Comparison of ENCODE assay signal across 17 cellular contexts in genomic region chr1:111199329-111199728, GRCh38. TPM values are rescaled to one million over a fixed set of nuclear protein-coding genes. Genes with fewer than 3 reads are reported as not detected.
DNase-seq lines count a peak whose midpoint lies in the region; ATAC-seq and TF ChIP-seq lines count a peak whose summit lies in the region.
"Had no signal": no experiment of that assay in that cellular context is flagged by ENCODE, and none has a peak within 500 bp of the region (broad histone marks: within the 10 kb centered on the region; RNA-seq: fewer than 3 reads in every experiment).

No MANE protein-coding gene starts in this region.

- no peak overlapping the region for H2AFZ ChIP-seq in neuronal stem cell (ENCODE audit: low read length)

- no CpG with 5 or more reads among the region's 3 CpGs for WGBS in neuronal stem cell (ENCODE audit: extremely low coverage in 2 of 2, insufficient read length in 2 of 2, insufficient replicate concordance in 1 of 2), 2 donors

- no peaks in the 10 kb centered on the region for H3K36me3 ChIP-seq in neuronal stem cell (replicated peaks in 1 of 2; ENCODE audit: control insufficient read depth in 2 of 2, insufficient read depth in 2 of 2, low read length in 2 of 2)

- H3K27ac ChIP-seq in HL-60 (replicated peaks) (peak overlapping the region; percentile 67), neuronal stem cell (replicated peaks; ENCODE audit: low read length) (no peak overlapping the region)
- H3K27ac ChIP-seq: SK-N-MC, testis had no signal

- H3K27me3 Mint-ChIP-seq in activated naive CD8-positive, alpha-beta T cell treated with anti-CD3 and anti-CD28 coated beads, Interleukin-2, amount 10 ng/mL, durations not matched to agents 7 days and 5 days = no peaks in the 10 kb centered on the region
- no peaks in the 10 kb centered on the region for H3K27me3 Mint-ChIP-seq in natural killer cell treated with Interleukin-12 subunit alpha and Interleukin-12 subunit beta and Interleukin-15 and Interleukin-18, amount 100 ng/mL, for 72 hours

- H3K27me3 ChIP-seq in HL-60 (ENCODE audit: insufficient read depth, poor library complexity, severe bottlenecking) = no peaks in the 10 kb centered on the region
- H3K27me3 ChIP-seq in neuronal stem cell (ENCODE audit: control insufficient read depth in 3 of 3, insufficient read depth in 3 of 3, low read depth in 1 of 3, low read length in 3 of 3) = peaks cover 0 to 9% (median 0%) of the 10 kb centered on the region in 3 experiments
- H3K27me3 ChIP-seq: testis had no signal

- H3K4me1 Mint-ChIP-seq in activated naive CD8-positive, alpha-beta T cell treated with anti-CD3 and anti-CD28 coated beads, Interleukin-2, amount 10 ng/mL, durations not matched to agents 7 days and 5 days = peaks cover 40% of the 10 kb centered on the region
- peaks cover 82 to 86% of the 10 kb centered on the region in 2 donors for H3K4me1 Mint-ChIP-seq in natural killer cell treated with Interleukin-12 subunit alpha and Interleukin-12 subunit beta and Interleukin-15 and Interleukin-18, amount 100 ng/mL, for 72 hours (ENCODE audit: low read depth in 2 of 2)

- DNase-seq in CD1c-positive myeloid dendritic cell (ENCODE audit: extremely low spot score) (peak; percentile 36), HL-60 (ENCODE audit: low read depth in 1 of 2, low spot score in 1 of 2) (no peak), neuronal stem cell (ENCODE audit: low spot score) (no peak), NK-92 (lab: John Stamatoyannopoulos, UW; ENCODE audit: unreplicated experiment) (no peak), NCI-H446 (lab: John Stamatoyannopoulos, UW) (no peak)
- no peak for DNase-seq in activated naive CD8-positive, alpha-beta T cell treated with anti-CD3 and anti-CD28 coated beads, Interleukin-2, amount 10 ng/mL, durations not matched to agents 7 days and 5 days
- DNase-seq in natural killer cell treated with Interleukin-12 subunit alpha and Interleukin-12 subunit beta and Interleukin-15 and Interleukin-18, amount 100 ng/mL, for 72 hours (ENCODE audit: low spot score) = no peak
- DNase-seq: Caco-2; foreskin fibroblast; NCI-H1417 treated with DMSO at 0.1 percent for 48 hours; NCI-H82; stimulated activated CD4-positive, alpha-beta T cell treated with anti-CD3 and anti-CD28 coated beads, Interleukin-4, amount 100 ng/mL, for 4 hours had no signal

- no peak overlapping the region for H4K91ac ChIP-seq in neuronal stem cell (ENCODE audit: low read depth, low read length, poor library complexity)

- H3K4me3 ChIP-seq in HL-60 (replicated peaks; ENCODE audit: insufficient read depth, low read length) = no peak overlapping the region
- H3K4me3 ChIP-seq in neuronal stem cell (ENCODE audit: low read length in 2 of 2) = no peak overlapping the region
- H3K4me3 ChIP-seq: SK-N-MC, testis had no signal

- no peak overlapping the region for H3K23ac ChIP-seq in neuronal stem cell (ENCODE audit: low read depth, low read length, poor library complexity)

- H3K4me2 ChIP-seq in neuronal stem cell (ENCODE audit: insufficient read depth, low read length, poor library complexity, severe bottlenecking) = no peak overlapping the region

- H2BK5ac ChIP-seq in neuronal stem cell (ENCODE audit: low read length) = no peak overlapping the region

- H3K14ac ChIP-seq in neuronal stem cell (ENCODE audit: low read length) = no peak overlapping the region

- H3K4me3 Mint-ChIP-seq in activated naive CD8-positive, alpha-beta T cell treated with anti-CD3 and anti-CD28 coated beads, Interleukin-2, amount 10 ng/mL, durations not matched to agents 7 days and 5 days = peak overlapping the region; percentile 98
- peak overlapping the region; percentile 98 for H3K4me3 Mint-ChIP-seq in natural killer cell treated with Interleukin-12 subunit alpha and Interleukin-12 subunit beta and Interleukin-15 and Interleukin-18, amount 100 ng/mL, for 72 hours

- H3K9me3 Mint-ChIP-seq in activated naive CD8-positive, alpha-beta T cell treated with anti-CD3 and anti-CD28 coated beads, Interleukin-2, amount 10 ng/mL, durations not matched to agents 7 days and 5 days = no peaks in the 10 kb centered on the region
- H3K9me3 Mint-ChIP-seq in natural killer cell treated with Interleukin-12 subunit alpha and Interleukin-12 subunit beta and Interleukin-15 and Interleukin-18, amount 100 ng/mL, for 72 hours = no peaks in the 10 kb centered on the region

- no peaks in the 10 kb centered on the region for H3K9me3 ChIP-seq in neuronal stem cell (replicated peaks in 1 of 2; ENCODE audit: control insufficient read depth in 2 of 2, insufficient read depth in 1 of 2, low read depth in 1 of 2, low read length in 2 of 2)
- H3K9me3 ChIP-seq: Caco-2, testis had no signal

- H3K18ac ChIP-seq in neuronal stem cell (ENCODE audit: low read length) = no peak overlapping the region

- no peak for TF ChIP-seq CTCF in HL-60 (IDR thresholded peaks at IDR 0.05; ENCODE audit: insufficient read depth, low read length)

- H3K79me1 ChIP-seq in neuronal stem cell (ENCODE audit: low read depth, low read length) = no peaks in the 10 kb centered on the region

- H2BK15ac ChIP-seq in neuronal stem cell (ENCODE audit: low read length) = no peak overlapping the region

- POLR2A ChIA-PET in activated naive CD8-positive, alpha-beta T cell treated with anti-CD3 and anti-CD28 coated beads, Interleukin-2, amount 10 ng/mL, durations not matched to agents 7 days and 5 days (lab: Charles Lee) = interaction anchor here (0.6 to 15.0 kb wide), 18 partner anchors 12 to 327 kb away, joined by 3 to 948 read pairs (median 6); partner anchors contain the start of genes ATP5PB, CD53, CEPT1 and CHI3L2

- H2BK120ac ChIP-seq in neuronal stem cell (ENCODE audit: low read depth, low read length) = no peak overlapping the region

- peak overlapping the region; percentile 97 for H3K27ac Mint-ChIP-seq in activated naive CD8-positive, alpha-beta T cell treated with anti-CD3 and anti-CD28 coated beads, Interleukin-2, amount 10 ng/mL, durations not matched to agents 7 days and 5 days
- H3K27ac Mint-ChIP-seq in natural killer cell treated with Interleukin-12 subunit alpha and Interleukin-12 subunit beta and Interleukin-15 and Interleukin-18, amount 100 ng/mL, for 72 hours = peak overlapping the region; percentile 94 to 99

- peaks cover 60% of the 10 kb centered on the region for H3K36me3 Mint-ChIP-seq in activated naive CD8-positive, alpha-beta T cell treated with anti-CD3 and anti-CD28 coated beads, Interleukin-2, amount 10 ng/mL, durations not matched to agents 7 days and 5 days
- peaks cover 37% of the 10 kb centered on the region for H3K36me3 Mint-ChIP-seq in natural killer cell treated with Interleukin-12 subunit alpha and Interleukin-12 subunit beta and Interleukin-15 and Interleukin-18, amount 100 ng/mL, for 72 hours

- no peak for ATAC-seq in activated naive CD8-positive, alpha-beta T cell treated with anti-CD3 and anti-CD28 coated beads, Interleukin-2, amount 10 ng/mL, durations not matched to agents 7 days and 5 days (ENCODE audit: low read depth)
- peak in 1 of 2 donors; percentile 42 for ATAC-seq in natural killer cell treated with Interleukin-12 subunit alpha and Interleukin-12 subunit beta and Interleukin-15 and Interleukin-18, amount 100 ng/mL, for 72 hours
- no peak for ATAC-seq in GM21528 (IDR thresholded peaks at IDR 0.05; ENCODE audit: low FRiP score, unreplicated experiment)

- no peak overlapping the region for H3K9ac ChIP-seq in neuronal stem cell (ENCODE audit: low read depth, low read length, poor library complexity)

- H3K4ac ChIP-seq in neuronal stem cell (ENCODE audit: low read length) = no peak overlapping the region

- no peak overlapping the region for H2AK5ac ChIP-seq in neuronal stem cell (ENCODE audit: low read depth, low read length)

- H4K8ac ChIP-seq in neuronal stem cell (ENCODE audit: low read depth, low read length) = no peak overlapping the region

- H2BK12ac ChIP-seq in neuronal stem cell (ENCODE audit: low read length) = no peak overlapping the region

- peaks cover 2 to 3% of the 10 kb centered on the region in 2 donors for H3K4me1 ChIP-seq in neuronal stem cell (ENCODE audit: control insufficient read depth in 2 of 2, insufficient read depth in 1 of 2, low read depth in 1 of 2, low read length in 2 of 2)

RNA-seq across cellular contexts. Expression of gene DENND2D, which starts 1.1 kb away (rescaled TPM):
- total RNA-seq in activated naive CD8-positive, alpha-beta T cell treated with anti-CD3 and anti-CD28 coated beads, Interleukin-2, amount 10 ng/mL, durations not matched to agents 7 days and 5 days = 100 to 1,000 TPM; 293 to 299 TPM
- total RNA-seq in natural killer cell treated with Interleukin-12 subunit alpha and Interleukin-12 subunit beta and Interleukin-15 and Interleukin-18, amount 100 ng/mL, for 72 hours = 100 to 1,000 TPM; 103 to 118 TPM
- polyA plus RNA-seq in neuronal stem cell (2013, experiment 1 of 2) = 0.32 TPM
- polyA plus RNA-seq in neuronal stem cell (2013, experiment 2 of 2) = 0.19 TPM

RNA-seq across cellular contexts. Expression of gene CHI3L2, which starts 28.2 kb away (rescaled TPM):
- total RNA-seq in activated naive CD8-positive, alpha-beta T cell treated with anti-CD3 and anti-CD28 coated beads, Interleukin-2, amount 10 ng/mL, durations not matched to agents 7 days and 5 days = 10 to 100 TPM; 30.5 to 33.9 TPM
- 10 to 100 TPM in 1 of 2 donors, 1 to 10 TPM in 1; 4.3 to 30.6 TPM for total RNA-seq in natural killer cell treated with Interleukin-12 subunit alpha and Interleukin-12 subunit beta and Interleukin-15 and Interleukin-18, amount 100 ng/mL, for 72 hours
- polyA plus RNA-seq in neuronal stem cell (2013, experiment 1 of 2) = not detected
- polyA plus RNA-seq in neuronal stem cell (2013, experiment 2 of 2) = 0.04 TPM
- total RNA-seq: Caco-2, cerebellum, HT-29 had no signal

RNA-seq across cellular contexts. Expression of gene CEPT1, which starts 59.3 kb away (rescaled TPM):
- 10 to 100 TPM; 44.1 to 46.5 TPM for total RNA-seq in activated naive CD8-positive, alpha-beta T cell treated with anti-CD3 and anti-CD28 coated beads, Interleukin-2, amount 10 ng/mL, durations not matched to agents 7 days and 5 days
- 10 to 100 TPM; 34.5 to 41.6 TPM for total RNA-seq in natural killer cell treated with Interleukin-12 subunit alpha and Interleukin-12 subunit beta and Interleukin-15 and Interleukin-18, amount 100 ng/mL, for 72 hours
- 24.1 TPM for polyA plus RNA-seq in neuronal stem cell (2013, experiment 1 of 2)
- polyA plus RNA-seq in neuronal stem cell (2013, experiment 2 of 2) = 22.7 TPM

RNA-seq across cellular contexts. Expression of gene DRAM2, which starts 59.4 kb away (rescaled TPM):
- total RNA-seq in activated naive CD8-positive, alpha-beta T cell treated with anti-CD3 and anti-CD28 coated beads, Interleukin-2, amount 10 ng/mL, durations not matched to agents 7 days and 5 days = 10 to 100 TPM; 36.7 to 37.1 TPM
- total RNA-seq in natural killer cell treated with Interleukin-12 subunit alpha and Interleukin-12 subunit beta and Interleukin-15 and Interleukin-18, amount 100 ng/mL, for 72 hours = 10 to 100 TPM; 22.5 to 25.7 TPM
- polyA plus RNA-seq in neuronal stem cell (2013, experiment 1 of 2) = 45.0 TPM
- 45.9 TPM for polyA plus RNA-seq in neuronal stem cell (2013, experiment 2 of 2)
